In the genomic region with DNA sequence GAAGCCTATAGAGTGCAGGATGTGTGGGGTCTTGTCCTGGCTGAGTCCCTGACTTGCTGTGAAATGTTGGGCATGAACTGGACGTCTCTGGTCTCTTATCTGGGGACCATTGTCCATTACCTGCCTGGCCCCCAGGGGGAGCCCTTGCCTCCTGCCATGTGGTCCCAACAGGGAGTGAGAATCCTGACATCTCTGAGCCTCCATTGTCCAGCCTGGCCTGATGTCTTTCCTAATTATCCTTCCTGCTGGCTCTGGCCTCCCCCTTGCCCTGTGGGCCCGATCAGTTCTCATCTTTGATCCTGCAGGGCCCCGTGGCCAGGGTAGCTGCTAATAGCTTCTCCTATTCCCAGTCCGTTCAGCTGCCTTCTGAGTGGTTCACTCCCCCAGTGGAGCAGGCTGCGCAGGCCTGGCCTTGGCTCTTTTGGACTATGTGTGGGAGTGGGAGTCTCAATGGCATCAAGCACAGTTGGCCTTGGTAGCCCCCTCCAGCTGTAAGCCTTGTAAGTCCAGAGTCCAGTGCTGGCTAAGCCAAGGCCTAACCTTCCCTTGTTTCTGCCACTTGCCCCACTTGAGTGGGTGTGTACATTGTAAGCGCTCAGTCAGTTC, we compare ENCODE assay signal across 8 cellular contexts.
DNase-seq lines count a peak whose midpoint lies in the region; ATAC-seq and TF ChIP-seq lines count a peak whose summit lies in the region.

No MANE protein-coding gene starts in this region.

- BruUV-seq in Calu3 (replicated peaks; lab: Mats Ljungman, UMichigan): no TSS peak

- peak; percentile 81 for ATAC-seq in activated CD8-positive, alpha-beta memory T cell treated with anti-CD3 and anti-CD28 coated beads, Interleukin-2, amount 10 ng/mL, durations not matched to agents 7 days and 5 days
- no peak for ATAC-seq in HG03159 (IDR thresholded peaks at IDR 0.05; ENCODE audit: unreplicated experiment)

- H3K4me1 Mint-ChIP-seq in Calu3 (ENCODE audit: low read depth, unreplicated experiment) (peaks cover 31% of the 10 kb centered on the region), progenitor cell of endocrine pancreas (ENCODE audit: low read depth) (peaks cover 8% of the 10 kb centered on the region)
- peaks cover 19% of the 10 kb centered on the region for H3K4me1 Mint-ChIP-seq in activated CD8-positive, alpha-beta memory T cell treated with anti-CD3 and anti-CD28 coated beads, Interleukin-2, amount 10 ng/mL, durations not matched to agents 7 days and 5 days

- CTCF ChIA-PET in Calu3 (lab: Charles Lee): interaction anchor here (1.2 to 1.9 kb wide), 3 partner anchors 9 to 106 kb away, joined by 3 to 5 read pairs (median 3); a partner anchor contains a TSS
- CTCF ChIA-PET in activated CD8-positive, alpha-beta memory T cell treated with anti-CD3 and anti-CD28 coated beads, Interleukin-2, amount 10 ng/mL, durations not matched to agents 7 days and 5 days (lab: Charles Lee): interaction anchor here (0.5 to 4.8 kb wide), 23 partner anchors 10 to 854 kb away, joined by 3 to 27 read pairs (median 4); a partner anchor contains a TSS

- H3K36me3 ChIP-seq in fibroblast of lung (ENCODE audit: control insufficient read depth, insufficient read depth, low read length): no peaks in the 10 kb centered on the region

- H3K4me3 Mint-ChIP-seq in Calu3 (ENCODE audit: low read depth, unreplicated experiment): no peak overlapping the region
- no peak overlapping the region for H3K4me3 Mint-ChIP-seq in activated CD8-positive, alpha-beta memory T cell treated with anti-CD3 and anti-CD28 coated beads, Interleukin-2, amount 10 ng/mL, durations not matched to agents 7 days and 5 days
- no peak overlapping the region for H3K4me3 Mint-ChIP-seq in progenitor cell of endocrine pancreas (ENCODE audit: low read depth)

- H3K27ac ChIP-seq in fibroblast of lung (ENCODE audit: insufficient read depth, low read length): no peak overlapping the region

- DNase-seq in Calu3: peak; percentile 81
- peak; percentile 29 for DNase-seq in M059J (ENCODE audit: low read depth)
- DNase-seq in activated CD8-positive, alpha-beta memory T cell treated with anti-CD3 and anti-CD28 coated beads, Interleukin-2, amount 10 ng/mL, durations not matched to agents 7 days and 5 days: peak; percentile 67
- DNase-seq in fibroblast of lung (ENCODE audit: low read depth in 2 of 2): no peak
- no peak for DNase-seq in progenitor cell of endocrine pancreas (ENCODE audit: low spot score, unreplicated experiment)
- no peak for DNase-seq in DMS79 (lab: John Stamatoyannopoulos, UW)
- no peak for DNase-seq in COR-L47 (lab: John Stamatoyannopoulos, UW)

- H3K9ac ChIP-seq in fibroblast of lung (ENCODE audit: insufficient read depth, low read length): no peak overlapping the region

- H3K9me3 Mint-ChIP-seq in Calu3 (ENCODE audit: low read depth, unreplicated experiment): no peaks in the 10 kb centered on the region
- no peaks in the 10 kb centered on the region for H3K9me3 Mint-ChIP-seq in activated CD8-positive, alpha-beta memory T cell treated with anti-CD3 and anti-CD28 coated beads, Interleukin-2, amount 10 ng/mL, durations not matched to agents 7 days and 5 days (ENCODE audit: low read depth)
- no peaks in the 10 kb centered on the region for H3K9me3 Mint-ChIP-seq in progenitor cell of endocrine pancreas (ENCODE audit: low read depth)

- no peaks in the 10 kb centered on the region for H3K79me2 ChIP-seq in fibroblast of lung (ENCODE audit: control insufficient read depth, insufficient read depth, low read length)

- H3K4me3 ChIP-seq in fibroblast of lung (replicated peaks in 1 of 4; ENCODE audit: control extremely low read depth in 1 of 4, insufficient read depth in 1 of 4, low read depth in 3 of 4, low read length in 4 of 4): no peak overlapping the region

- no peaks in the 10 kb centered on the region for H3K4me1 ChIP-seq in fibroblast of lung (ENCODE audit: control insufficient read depth, extremely low read depth, insufficient read depth, low read length)

- TF ChIP-seq CTCF in Calu3 (IDR thresholded peaks at IDR 0.05; ENCODE audit: unreplicated experiment) (peak; percentile 89), fibroblast of lung (conservative IDR thresholded peaks at IDR 0.05 in 1 of 2, IDR thresholded peaks at IDR 0.05 in 1 of 2; ENCODE audit: low read depth in 1 of 2, low read length in 2 of 2) (peak; percentile 33 to 45), progenitor cell of endocrine pancreas (IDR thresholded peaks at IDR 0.05; ENCODE audit: unreplicated experiment) (peak; percentile 52)

- H3K27ac Mint-ChIP-seq in Calu3 (ENCODE audit: unreplicated experiment) (no peak overlapping the region), progenitor cell of endocrine pancreas (no peak overlapping the region)
- H3K27ac Mint-ChIP-seq in activated CD8-positive, alpha-beta memory T cell treated with anti-CD3 and anti-CD28 coated beads, Interleukin-2, amount 10 ng/mL, durations not matched to agents 7 days and 5 days: no peak overlapping the region

- no peaks in the 10 kb centered on the region for H3K27me3 ChIP-seq in fibroblast of lung (ENCODE audit: control insufficient read depth, insufficient read depth, low read length)

- H4K20me1 ChIP-seq in fibroblast of lung (ENCODE audit: control insufficient read depth, extremely low read depth, insufficient read depth, low read length): no peaks in the 10 kb centered on the region

- H3K27me3 Mint-ChIP-seq in Calu3 (ENCODE audit: unreplicated experiment) (no peaks in the 10 kb centered on the region), progenitor cell of endocrine pancreas (peaks cover 10% of the 10 kb centered on the region)
- peaks cover 3% of the 10 kb centered on the region for H3K27me3 Mint-ChIP-seq in activated CD8-positive, alpha-beta memory T cell treated with anti-CD3 and anti-CD28 coated beads, Interleukin-2, amount 10 ng/mL, durations not matched to agents 7 days and 5 days

- no peak overlapping the region for H2AFZ ChIP-seq in fibroblast of lung (ENCODE audit: low read length)

- intact Hi-C loops in Calu3 (cut with micrococcal nuclease; ENCODE audit: unreplicated experiment): loop anchor here (1.0 to 10.0 kb wide), 4 partner anchors 106 to 184 kb away; a partner anchor contains a TSS

- no peak overlapping the region for H3K4me2 ChIP-seq in fibroblast of lung (ENCODE audit: extremely low read depth, insufficient read depth, low read length)

- no peaks in the 10 kb centered on the region for H3K9me3 ChIP-seq in fibroblast of lung (ENCODE audit: control insufficient read depth, insufficient read depth, low read depth, low read length)

- H3K36me3 Mint-ChIP-seq in Calu3 (ENCODE audit: insufficient read depth, unreplicated experiment): no peaks in the 10 kb centered on the region
- no peaks in the 10 kb centered on the region for H3K36me3 Mint-ChIP-seq in activated CD8-positive, alpha-beta memory T cell treated with anti-CD3 and anti-CD28 coated beads, Interleukin-2, amount 10 ng/mL, durations not matched to agents 7 days and 5 days
- no peaks in the 10 kb centered on the region for H3K36me3 Mint-ChIP-seq in progenitor cell of endocrine pancreas (ENCODE audit: insufficient read depth)

Comparison
In these comparisons a context has a peak if more than half of its experiments do, and no peak if none do; other contexts are left out.
1. DNase-seq: peak in Calu3 (single experiment), M059J (single experiment) and activated CD8-positive, alpha-beta memory T cell treated with anti-CD3 and anti-CD28 coated beads, Interleukin-2, amount 10 ng/mL, durations not matched to agents 7 days and 5 days (single experiment); none in fibroblast of lung (0 of 2), progenitor cell of endocrine pancreas (single experiment), DMS79 (single experiment) and COR-L47 (single experiment).
2. CTCF ChIP-seq: peak in every context shown above with its lines; median percentile 89 in Calu3; 52 in progenitor cell of endocrine pancreas; 39 in fibroblast of lung.